ENCODE assay signal across 7 cellular contexts in the genomic region with DNA sequence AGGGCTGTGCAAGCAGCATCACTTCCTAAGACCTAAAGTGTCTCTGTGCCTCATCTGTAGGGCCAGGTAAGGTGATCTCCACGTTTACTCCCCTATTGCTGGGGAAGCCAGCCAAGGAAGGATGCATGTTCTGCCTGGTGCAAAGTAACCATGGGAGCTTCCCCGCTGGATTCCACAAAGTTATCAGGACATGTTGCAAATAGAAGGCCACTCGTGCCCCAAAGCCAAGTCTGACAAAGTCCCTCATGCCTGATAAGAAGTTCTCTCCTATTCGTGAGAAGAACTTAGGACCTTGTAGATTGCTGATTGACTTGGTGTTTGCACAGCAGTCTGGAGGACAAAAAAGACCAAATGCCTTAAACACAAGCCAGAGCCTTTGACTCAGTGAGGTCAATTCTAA.
"Had no signal": no experiment of that assay in that cellular context is flagged by ENCODE, and none has a peak within 500 bp of the region (broad histone marks: within the 10 kb centered on the region; RNA-seq: fewer than 3 reads in every experiment).

No MANE protein-coding gene starts in this region.

- ATAC-seq: GM12878 had no signal

- H3K4me3 ChIP-seq: GM12878 had no signal

- FAIRE-seq: G401.6, GM12878, GM12891, GM12892, GM18507 had no signal

- DNase-seq: GDM1, GF-D8 had no signal
